ENCODE assay signal across 18 cellular contexts in the genomic region with DNA sequence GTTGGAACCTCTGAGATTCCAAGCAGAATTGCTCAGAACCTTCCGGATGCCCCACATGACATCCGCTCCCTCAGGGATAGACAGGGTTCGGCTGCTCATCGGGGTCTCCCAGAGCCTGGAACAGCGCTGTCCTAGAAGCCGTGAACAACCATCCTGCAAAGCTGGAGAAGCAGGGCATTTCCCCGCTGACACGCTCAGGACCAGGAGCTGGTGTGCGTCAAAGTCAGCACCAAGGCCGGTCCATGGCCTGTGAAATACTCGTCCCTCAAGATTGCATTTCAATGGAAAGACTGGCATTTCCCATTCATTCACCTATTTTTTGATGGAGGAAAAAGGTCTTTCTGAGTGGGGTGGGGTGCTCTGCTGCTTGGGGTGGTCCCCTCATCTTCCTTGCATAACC.
"Had no signal": no experiment of that assay in that cellular context is flagged by ENCODE, and none has a peak within 500 bp of the region (broad histone marks: within the 10 kb centered on the region; RNA-seq: fewer than 3 reads in every experiment).

No MANE protein-coding gene starts in this region.

- H3K4me1 ChIP-seq: colonic mucosa, parathyroid adenoma had no signal

- H3K9me3 ChIP-seq: adrenal gland, colonic mucosa, neutrophil, testis had no signal

- H3K4me3 ChIP-seq: adrenal gland, colonic mucosa, dorsolateral prefrontal cortex, lung, testis had no signal

- H3K27me3 ChIP-seq: adrenal gland, colonic mucosa, dorsolateral prefrontal cortex, neutrophil, testis had no signal

- H3K9ac ChIP-seq: parathyroid adenoma had no signal

- H3K27ac ChIP-seq: adrenal gland, colonic mucosa, dorsolateral prefrontal cortex, neutrophil, parathyroid adenoma, testis had no signal

- H3K79me2 ChIP-seq: parathyroid adenoma had no signal

- DNase-seq: activated CD4-positive, alpha-beta T cell treated with anti-CD3 and anti-CD28 coated beads for 1 hour; activated CD4-positive, alpha-beta T cell treated with anti-CD3 and anti-CD28 coated beads, Interleukin-2, amount 50 U/mL, for 1 hour; activated CD8-positive, alpha-beta T cell treated with anti-CD3 and anti-CD28 coated beads, Interleukin-2, amount 10 ng/mL, durations not matched to agents 7 days and 5 days; activated naive CD4-positive, alpha-beta T cell; adrenal gland; colonic mucosa; dorsolateral prefrontal cortex; effector memory CD8-positive, alpha-beta T cell; natural killer cell; stimulated activated CD4-positive, alpha-beta T cell treated with anti-CD3 and anti-CD28 coated beads, Interleukin-2, amount 100 ng/mL, for 24 hours; stimulated activated naive CD8-positive, alpha-beta T cell treated with anti-CD3 and anti-CD28 coated beads, Interleukin-15, amount 100 ng/mL, for 72 hours; T-helper 9 cell; testis had no signal

- H3K36me3 ChIP-seq: adrenal gland, colonic mucosa, neutrophil had no signal

- ATAC-seq: activated CD8-positive, alpha-beta T cell treated with anti-CD3 and anti-CD28 coated beads, Interleukin-2, amount 10 ng/mL, durations not matched to agents 7 days and 5 days; activated T-helper 17 cell treated with anti-CD3 and anti-CD28 coated beads, Interleukin-2, amount 50 U/mL, for 72 hours; effector memory CD8-positive, alpha-beta T cell; natural killer cell; stimulated activated effector memory CD8-positive, alpha-beta T cell treated with anti-CD3 and anti-CD28 coated beads, Interleukin-12 subunit alpha, Interleukin-12 subunit beta, amount 100 ng/mL, for 72 hours; stimulated activated naive CD8-positive, alpha-beta T cell treated with anti-CD3 and anti-CD28 coated beads, Interleukin-15, amount 100 ng/mL, for 72 hours had no signal
